ENCODE assay signal across 13 cellular contexts in the genomic region with DNA sequence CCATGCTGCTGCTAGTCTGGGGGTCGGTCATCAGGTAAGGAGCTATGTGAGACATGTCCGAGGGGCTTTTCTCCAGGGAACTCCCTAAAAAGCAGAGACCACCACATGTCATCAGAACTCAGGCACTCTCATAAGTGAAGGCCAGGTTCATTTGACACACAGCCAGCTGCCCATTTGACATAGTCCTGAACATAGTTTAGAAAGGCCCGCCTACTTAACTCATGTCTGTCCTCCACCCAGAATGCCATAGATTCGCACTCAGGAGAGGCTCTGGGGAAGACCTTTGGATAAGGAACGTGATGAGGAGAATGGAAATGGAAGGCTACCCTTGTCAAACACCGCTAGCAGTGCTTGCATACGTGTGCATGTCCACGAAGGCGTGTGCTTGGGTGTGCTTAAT.
DNase-seq lines count a peak whose midpoint lies in the region; ATAC-seq and TF ChIP-seq lines count a peak whose summit lies in the region.
"Had no signal": no experiment of that assay in that cellular context is flagged by ENCODE, and none has a peak within 500 bp of the region (broad histone marks: within the 10 kb centered on the region; RNA-seq: fewer than 3 reads in every experiment).

No MANE protein-coding gene starts in this region.

- no peaks in the 10 kb centered on the region for H3K36me3 ChIP-seq in left ventricle myocardium inferior
- no peaks in the 10 kb centered on the region for H3K36me3 ChIP-seq in left lung
- no peaks in the 10 kb centered on the region for H3K36me3 ChIP-seq in thyroid gland
- H3K36me3 ChIP-seq in vagina: no peaks in the 10 kb centered on the region

- no peak for TF ChIP-seq CTCF in left ventricle myocardium inferior (IDR thresholded peaks at IDR 0.05; ENCODE audit: borderline replicate concordance)
- TF ChIP-seq CTCF in left lung (IDR thresholded peaks at IDR 0.05): no peak
- no peak for TF ChIP-seq CTCF in thyroid gland (IDR thresholded peaks at IDR 0.05)
- TF ChIP-seq CTCF in vagina (IDR thresholded peaks at IDR 0.05): no peak

- DNase-seq in left ventricle myocardium inferior (no peak), Right ventricle myocardium inferior (ENCODE audit: missing footprints) (no peak), left lung (no peak), thyroid gland (no peak), vagina (ENCODE audit: extremely low spot score in 2 of 2) (no peak)
- DNase-seq: ACHN; Caco-2; CD4-positive, alpha-beta T cell; HCEC 1CT; IMR-90 had no signal

- H3K4me3 ChIP-seq in left ventricle myocardium inferior: no peak overlapping the region
- H3K4me3 ChIP-seq in left lung: no peak overlapping the region
- no peak overlapping the region for H3K4me3 ChIP-seq in thyroid gland (replicated peaks in 1 of 3)
- H3K4me3 ChIP-seq in vagina: no peak overlapping the region
- H3K4me3 ChIP-seq: GM23338 had no signal

- H3K27me3 ChIP-seq in left ventricle myocardium inferior (ENCODE audit: low read depth): no peaks in the 10 kb centered on the region
- H3K27me3 ChIP-seq in left lung: no peaks in the 10 kb centered on the region
- no peaks in the 10 kb centered on the region for H3K27me3 ChIP-seq in thyroid gland
- H3K27me3 ChIP-seq in vagina: no peaks in the 10 kb centered on the region

- TF ChIP-seq POLR2A in thyroid gland (IDR thresholded peaks at IDR 0.05) (no peak), vagina (IDR thresholded peaks at IDR 0.05) (no peak)

- intact Hi-C loops in left ventricle myocardium inferior (cut with micrococcal nuclease) (no loop called here), Right ventricle myocardium inferior (cut with DNase I) (loop anchor here (5.0 kb wide), 1 partner anchor 111 kb away; no protein-coding TSS in a partner anchor), left lung (cut with DNase I) (no loop called here), thyroid gland (cut with DNase I) (no loop called here), vagina (cut with DNase I) (no loop called here)

- H3K4me1 ChIP-seq in left ventricle myocardium inferior: peaks cover 71% of the 10 kb centered on the region
- H3K4me1 ChIP-seq in left lung: no peaks in the 10 kb centered on the region
- peaks cover 24 to 34% of the 10 kb centered on the region in 2 donors for H3K4me1 ChIP-seq in thyroid gland
- no peaks in the 10 kb centered on the region for H3K4me1 ChIP-seq in vagina
- H3K4me1 ChIP-seq: Caco-2 had no signal

- WGBS in thyroid gland, 2 donors: 84 to 87% methylated on average over 9 of the region's 9 CpGs

- H3K27ac ChIP-seq in left ventricle myocardium inferior (replicated peaks): peak overlapping the region; percentile 82
- H3K27ac ChIP-seq in left lung: peak overlapping the region in 1 of 2 donors; percentile 31
- peak overlapping the region; percentile 48 to 89 (median 60) for H3K27ac ChIP-seq in thyroid gland
- H3K27ac ChIP-seq in vagina: no peak overlapping the region
- H3K27ac ChIP-seq: C4-2B had no signal

- no peak for ATAC-seq in Right ventricle myocardium inferior
- ATAC-seq in left lung: peak; percentile 51
- ATAC-seq in HG03045 (IDR thresholded peaks at IDR 0.05; ENCODE audit: unreplicated experiment): no peak
- ATAC-seq: GM23338 had no signal

- H3K9me3 ChIP-seq in left ventricle myocardium inferior (replicated peaks): peaks cover 9% of the 10 kb centered on the region
- no peaks in the 10 kb centered on the region for H3K9me3 ChIP-seq in left lung
- no peaks in the 10 kb centered on the region for H3K9me3 ChIP-seq in thyroid gland
- H3K9me3 ChIP-seq in vagina: no peaks in the 10 kb centered on the region
- H3K9me3 ChIP-seq: Caco-2 had no signal
